Comparison of ENCODE assay signal across 21 cellular contexts in genomic region chr4:141473026-141473540, GRCh38.
"Had no signal": no experiment of that assay in that cellular context is flagged by ENCODE, and none has a peak within 500 bp of the region (broad histone marks: within the 10 kb centered on the region; RNA-seq: fewer than 3 reads in every experiment).

No MANE protein-coding gene starts in this region.

- H3K9me3 ChIP-seq: esophagus squamous epithelium, gastrocnemius medialis, right atrium auricular region, sigmoid colon, stomach, thoracic aorta had no signal

- DNase-seq: dermis blood vessel endothelial cell; esophagus squamous epithelium; gastrocnemius medialis; heart right ventricle; hypothalamus; islet precursor cell; mammary epithelial cell; naive thymus-derived CD4-positive, alpha-beta T cell; nephron progenitor cell; posterior cingulate gyrus; sigmoid colon; small intestine; stimulated activated CD4-positive, alpha-beta T cell treated with anti-CD3 and anti-CD28 coated beads, Interleukin-12 subunit alpha, Interleukin-12 subunit beta, amount 100 ng/mL, for 4 hours; stimulated activated naive CD4-positive, alpha-beta T cell; stomach; substantia nigra; trophoblast cell had no signal

- H3K27ac ChIP-seq: esophagus squamous epithelium, gastrocnemius medialis, heart right ventricle, right atrium auricular region, sigmoid colon, stomach, thoracic aorta had no signal

- H3K36me3 ChIP-seq: esophagus squamous epithelium, gastrocnemius medialis, heart right ventricle, right atrium auricular region, sigmoid colon, stomach, thoracic aorta had no signal

- H3K4me1 Mint-ChIP-seq: naive thymus-derived CD4-positive, alpha-beta T cell; nephron progenitor cell had no signal

- H3K4me3 Mint-ChIP-seq: naive thymus-derived CD4-positive, alpha-beta T cell; nephron progenitor cell had no signal

- H3K4me3 ChIP-seq: esophagus squamous epithelium, gastrocnemius medialis, heart right ventricle, right atrium auricular region, sigmoid colon, stomach, thoracic aorta had no signal

- H3K27me3 ChIP-seq: esophagus squamous epithelium, gastrocnemius medialis, heart right ventricle, right atrium auricular region, sigmoid colon, stomach had no signal

- H3K36me3 Mint-ChIP-seq: naive thymus-derived CD4-positive, alpha-beta T cell had no signal

- H3K27ac Mint-ChIP-seq: naive thymus-derived CD4-positive, alpha-beta T cell; nephron progenitor cell had no signal

- H3K9me3 Mint-ChIP-seq: nephron progenitor cell had no signal

- FAIRE-seq: colon, small intestine had no signal

- ATAC-seq: gastrocnemius medialis; heart right ventricle; left lobe of liver; naive thymus-derived CD4-positive, alpha-beta T cell had no signal
